In the genomic region with DNA sequence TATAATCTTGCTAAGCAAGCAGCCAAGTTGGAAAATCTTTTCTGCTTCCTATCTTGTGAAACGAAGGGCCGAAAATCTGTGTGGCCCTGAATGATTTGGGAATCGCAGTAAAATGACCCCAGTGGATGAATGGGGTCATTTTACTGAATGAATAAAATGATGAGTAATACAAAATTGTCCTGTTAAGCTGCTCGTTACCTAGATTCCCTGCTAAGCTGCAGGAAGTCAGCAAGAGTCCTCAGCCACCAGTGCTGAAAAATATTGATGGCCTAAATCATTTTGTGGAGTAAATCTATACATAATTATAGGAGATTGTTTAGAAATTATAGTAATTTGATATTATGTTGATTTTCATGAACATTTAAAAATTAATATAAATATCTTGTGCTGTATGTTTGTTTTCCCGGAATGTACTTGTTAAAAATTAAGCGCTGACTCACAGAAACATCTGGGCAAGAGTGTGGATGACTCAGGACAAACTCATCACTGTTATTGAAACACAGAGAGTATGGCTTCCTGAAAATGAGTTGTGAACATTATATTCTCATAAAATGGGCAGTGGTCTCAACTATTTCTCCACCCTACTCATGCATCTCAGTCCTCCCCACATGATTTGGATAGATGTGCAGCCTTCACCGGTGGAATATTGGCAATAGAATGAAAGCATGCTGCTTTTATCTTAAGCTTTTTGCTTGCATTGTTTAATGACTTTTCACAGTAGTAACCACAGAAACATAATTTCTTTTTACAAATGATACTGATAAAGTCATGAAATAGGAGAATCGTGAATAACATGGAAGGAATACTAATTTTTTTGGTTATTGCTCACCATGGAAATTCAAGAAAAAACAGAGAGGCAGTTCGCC, we compare ENCODE assay signal across 15 cellular contexts. TPM values are rescaled to one million over a fixed set of nuclear protein-coding genes. Genes with fewer than 3 reads are reported as not detected.
DNase-seq lines count a peak whose midpoint lies in the region; TF ChIP-seq lines count a peak whose summit lies in the region.
"Had no signal": no experiment of that assay in that cellular context is flagged by ENCODE, and none has a peak within 500 bp of the region (broad histone marks: within the 10 kb centered on the region; RNA-seq: fewer than 3 reads in every experiment).

No MANE protein-coding gene starts in this region.

- no peaks in the 10 kb centered on the region for H3K9me3 Mint-ChIP-seq in nephron progenitor cell

- CTCF ChIA-PET in AG04449 (lab: Yijun Ruan, JAX) = interaction anchor here (2.1 kb wide), 1 partner anchor 142 kb away, joined by 7 read pairs; no protein-coding TSS in a partner anchor

- H3K9me3 ChIP-seq in spleen = no peaks in the 10 kb centered on the region
- H3K9me3 ChIP-seq: gastroesophageal sphincter had no signal

- H3K4me1 ChIP-seq in spleen = no peaks in the 10 kb centered on the region
- H3K4me1 ChIP-seq: gastroesophageal sphincter had no signal

- H3K36me3 ChIP-seq in spleen = no peaks in the 10 kb centered on the region
- H3K36me3 ChIP-seq: gastroesophageal sphincter had no signal

- H3K36me3 Mint-ChIP-seq in nephron progenitor cell (ENCODE audit: low read depth) = no peaks in the 10 kb centered on the region

- no peak for DNase-seq in AG04449 (ENCODE audit: low read depth, low spot score)
- peak; percentile 96 for DNase-seq in HS-5 (ENCODE audit: low read depth)
- peak; percentile 57 for DNase-seq in astrocyte of the hippocampus (ENCODE audit: low read depth, low spot score)
- DNase-seq in iris pigment epithelial cell (ENCODE audit: low read depth) = peak; percentile 91
- no peak for DNase-seq in NCI-H82 treated with DMSO at 0.1 percent for 48 hours (lab: John Stamatoyannopoulos, UW; ENCODE audit: unreplicated experiment)
- DNase-seq in spleen = no peak
- DNase-seq in NCI-H2029 treated with DMSO at 0.1 percent for 48 hours (lab: John Stamatoyannopoulos, UW) = no peak
- DNase-seq in nephron progenitor cell = no peak
- DNase-seq: activated naive CD4-positive, alpha-beta T cell treated with anti-CD3 and anti-CD28 coated beads, Interleukin-2, amount 50 U/mL, for 16 hours; H7; naive B cell; NCI-H526 treated with DMSO at 0.1 percent for 48 hours had no signal

- no peak overlapping the region for H3K27ac Mint-ChIP-seq in nephron progenitor cell
- H3K27ac Mint-ChIP-seq: naive B cell had no signal

- H3K4me1 Mint-ChIP-seq in nephron progenitor cell = no peaks in the 10 kb centered on the region
- H3K4me1 Mint-ChIP-seq: naive B cell had no signal

- 77 to 86% (median 78%) methylated on average over 9 of the region's 9 CpGs for WGBS in spleen, 5 donors

- H3K27me3 Mint-ChIP-seq in nephron progenitor cell (ENCODE audit: low read depth, poor library complexity) = peaks cover 3% of the 10 kb centered on the region

- no peak overlapping the region for H3K4me3 Mint-ChIP-seq in nephron progenitor cell
- H3K4me3 Mint-ChIP-seq: naive B cell had no signal

- no peak for TF ChIP-seq CTCF in AG04449 (IDR thresholded peaks at IDR 0.05; ENCODE audit: insufficient read depth, low read length, missing control alignments)
- TF ChIP-seq CTCF in spleen (IDR thresholded peaks at IDR 0.05 in 8 of 11, conservative IDR thresholded peaks at IDR 0.05 in 3 of 11) = no peak
- no peak for TF ChIP-seq CTCF in nephron progenitor cell (IDR thresholded peaks at IDR 0.05)

- POLR2A ChIA-PET in AG04449 (lab: Yijun Ruan, JAX) = interaction anchor here (1.5 kb wide), 1 partner anchor 43 kb away, joined by 4 read pairs; no protein-coding TSS in a partner anchor

- no peaks in the 10 kb centered on the region for H3K27me3 ChIP-seq in spleen (replicated peaks in 1 of 7)
- H3K27me3 ChIP-seq: gastroesophageal sphincter had no signal

- intact Hi-C loops in spleen (cut with DNase I; ENCODE audit: low total_unique reads) = no loop called here

- no peak for TF ChIP-seq POLR2A in spleen (IDR thresholded peaks at IDR 0.05)

- peak overlapping the region; percentile 15; the same call in 1 of the 2 replicates for H3K4me3 ChIP-seq in AG04449 (ENCODE audit: low read depth, low read length)
- no peak overlapping the region for H3K4me3 ChIP-seq in spleen
- H3K4me3 ChIP-seq: gastroesophageal sphincter had no signal

- no peak overlapping the region for H3K27ac ChIP-seq in spleen
- H3K27ac ChIP-seq: C4-2B, gastroesophageal sphincter, VCaP had no signal

RNA-seq across cellular contexts. Expression of gene RGS17, which starts 36.2 kb away (rescaled TPM):
- total RNA-seq in spleen = under 1 TPM in 3 of 7 donors, not detected in 4; 0.07 to 0.33 (median 0.22) TPM
- under 1 TPM in 2 of 3 donors, not detected in 1; 0.03 to 0.06 TPM for polyA plus RNA-seq in spleen

Comparison
In these comparisons a context has a peak if more than half of its experiments do, and no peak if none do; other contexts are left out.
1. DNase-seq: peak in HS-5 (single experiment), astrocyte of the hippocampus (single experiment) and iris pigment epithelial cell (single experiment); none in AG04449 (single experiment), NCI-H82 treated with DMSO at 0.1 percent for 48 hours (single experiment), spleen (single experiment), NCI-H2029 treated with DMSO at 0.1 percent for 48 hours (single experiment) and nephron progenitor cell (single experiment).